In the genomic region with DNA sequence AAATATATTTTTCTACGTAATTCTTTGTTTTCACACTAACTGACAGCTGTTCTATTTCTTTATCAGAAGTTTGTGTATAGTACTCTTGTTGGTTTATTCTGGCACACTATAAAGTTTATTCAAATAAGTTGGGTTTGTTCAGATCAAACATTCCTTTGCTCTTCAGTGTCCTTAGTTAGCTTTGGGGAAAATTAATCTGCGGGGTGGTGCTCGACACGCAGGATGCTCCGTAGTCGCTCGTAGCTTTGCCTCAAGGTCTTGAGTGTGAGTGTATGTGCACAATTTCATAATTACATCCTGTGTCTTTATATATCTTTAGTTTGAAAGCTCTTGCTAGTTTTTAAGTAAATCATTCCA, we compare ENCODE assay signal across 15 cellular contexts.
A peak's percentile ranks its signal among the peaks of the same experiment; 100 is the strongest.
DNase-seq lines count a peak whose midpoint lies in the region; ATAC-seq lines count a peak whose summit lies in the region.
"Had no signal": no experiment of that assay in that cellular context is flagged by ENCODE, and none has a peak within 500 bp of the region (broad histone marks: within the 10 kb centered on the region; RNA-seq: fewer than 3 reads in every experiment).

No MANE protein-coding gene starts in this region.

- ATAC-seq in T-helper 17 cell (no peak), memory B cell (ENCODE audit: low read depth) (no peak), HG03045 (IDR thresholded peaks at IDR 0.05; ENCODE audit: unreplicated experiment) (no peak)
- ATAC-seq: effector memory CD8-positive, alpha-beta T cell; Panc1 had no signal

- peaks cover 0 to 12% (median 5%) of the 10 kb centered on the region in 5 donors for H3K36me3 ChIP-seq in subcutaneous abdominal adipose tissue (ENCODE audit: control insufficient read depth in 5 of 5, insufficient read depth in 5 of 5, low read length in 5 of 5)

- H3K9ac ChIP-seq in subcutaneous abdominal adipose tissue (ENCODE audit: low read length in 5 of 5), result no peak overlapping the region

- no peaks in the 10 kb centered on the region for H3K27me3 ChIP-seq in subcutaneous abdominal adipose tissue (ENCODE audit: control insufficient read depth in 5 of 5, insufficient read depth in 4 of 5, low read length in 5 of 5)
- H3K27me3 ChIP-seq: cardiac muscle cell had no signal

- peaks cover 0 to 13% (median 10%) of the 10 kb centered on the region in 5 donors for H3K4me1 ChIP-seq in subcutaneous abdominal adipose tissue (ENCODE audit: control insufficient read depth in 5 of 5, insufficient read depth in 5 of 5, low read length in 5 of 5)

- peak overlapping the region; percentile 80 for H3K27ac Mint-ChIP-seq in activated T-cell treated with anti-CD3 and anti-CD28 coated beads, Interleukin-2, amount 50 U/mL, for 24 hours
- peak overlapping the region; percentile 80 for H3K27ac Mint-ChIP-seq in T-helper 17 cell
- H3K27ac Mint-ChIP-seq in memory B cell, result peak overlapping the region; percentile 66

- H3K4me3 Mint-ChIP-seq in activated T-cell treated with anti-CD3 and anti-CD28 coated beads, Interleukin-2, amount 50 U/mL, for 24 hours, result no peak overlapping the region
- no peak overlapping the region for H3K4me3 Mint-ChIP-seq in T-helper 17 cell
- H3K4me3 Mint-ChIP-seq in memory B cell, result no peak overlapping the region
- H3K4me3 Mint-ChIP-seq: effector memory CD8-positive, alpha-beta T cell had no signal

- H3K4me3 ChIP-seq in subcutaneous abdominal adipose tissue (ENCODE audit: low read depth in 1 of 5, low read length in 5 of 5), result no peak overlapping the region
- H3K4me3 ChIP-seq: cardiac muscle cell had no signal

- no peaks in the 10 kb centered on the region for H3K9me3 Mint-ChIP-seq in activated T-cell treated with anti-CD3 and anti-CD28 coated beads, Interleukin-2, amount 50 U/mL, for 24 hours
- no peaks in the 10 kb centered on the region for H3K9me3 Mint-ChIP-seq in memory B cell
- H3K9me3 Mint-ChIP-seq: effector memory CD8-positive, alpha-beta T cell had no signal

- no peaks in the 10 kb centered on the region for H3K27me3 Mint-ChIP-seq in activated T-cell treated with anti-CD3 and anti-CD28 coated beads, Interleukin-2, amount 50 U/mL, for 24 hours
- H3K27me3 Mint-ChIP-seq in T-helper 17 cell (no peaks in the 10 kb centered on the region), memory B cell (no peaks in the 10 kb centered on the region)
- H3K27me3 Mint-ChIP-seq: effector memory CD8-positive, alpha-beta T cell had no signal

- DNase-seq in activated T-cell treated with anti-CD3 and anti-CD28 coated beads, Interleukin-2, amount 50 U/mL, for 24 hours, result no peak
- DNase-seq in activated T-cell treated with anti-CD3 and anti-CD28 coated beads for 4 hours (no peak), T-helper 17 cell (no peak), memory B cell (ENCODE audit: low spot score in 2 of 2) (no peak), NCI-H2227 treated with DMSO at 0.1 percent for 48 hours (lab: John Stamatoyannopoulos, UW) (no peak), cerebellum (ENCODE audit: low spot score) (no peak)
- DNase-seq: activated naive CD4-positive, alpha-beta T cell treated with Interleukin-2 at 50 U/mL for 16 hours; effector memory CD8-positive, alpha-beta T cell; NCI-H1694 treated with DMSO at 0.1 percent for 48 hours; NCI-H526; nucleus accumbens had no signal

- H3K27ac ChIP-seq in subcutaneous abdominal adipose tissue (ENCODE audit: low read depth, low read length), result peak overlapping the region; percentile 25
- H3K27ac ChIP-seq: cardiac muscle cell had no signal

- H3K4me1 Mint-ChIP-seq in activated T-cell treated with anti-CD3 and anti-CD28 coated beads, Interleukin-2, amount 50 U/mL, for 24 hours (ENCODE audit: low read depth), result peaks cover 60% of the 10 kb centered on the region
- H3K4me1 Mint-ChIP-seq in T-helper 17 cell, result peaks cover 30% of the 10 kb centered on the region
- peaks cover 20% of the 10 kb centered on the region for H3K4me1 Mint-ChIP-seq in memory B cell

- peaks cover 62% of the 10 kb centered on the region for H3K36me3 Mint-ChIP-seq in activated T-cell treated with anti-CD3 and anti-CD28 coated beads, Interleukin-2, amount 50 U/mL, for 24 hours (ENCODE audit: low read depth)
- no peaks in the 10 kb centered on the region for H3K36me3 Mint-ChIP-seq in T-helper 17 cell (ENCODE audit: low read depth)
- H3K36me3 Mint-ChIP-seq in memory B cell, result peaks cover 17% of the 10 kb centered on the region

- H3K9me3 ChIP-seq in T-helper 17 cell (ENCODE audit: control insufficient read depth, low read length, poor library complexity, severe bottlenecking) (no peaks in the 10 kb centered on the region), subcutaneous abdominal adipose tissue (ENCODE audit: control insufficient read depth in 5 of 5, low read length in 5 of 5) (no peaks in the 10 kb centered on the region)
